ENCODE assay signal across 23 cellular contexts in genomic region chr19:9906475-9907087, GRCh38. TPM values are rescaled to one million over a fixed set of nuclear protein-coding genes. Genes with fewer than 3 reads are reported as not detected.
DNase-seq lines count a peak whose midpoint lies in the region; ATAC-seq, FAIRE-seq and TF ChIP-seq lines count a peak whose summit lies in the region.
"Had no signal": no experiment of that assay in that cellular context is flagged by ENCODE, and none has a peak within 500 bp of the region (broad histone marks: within the 10 kb centered on the region; RNA-seq: fewer than 3 reads in every experiment).

No MANE protein-coding gene starts in this region.

- no peak overlapping the region for H3K27ac ChIP-seq in K562 (ENCODE audit: extremely low read depth, low read depth, low read length)
- H3K27ac ChIP-seq: 22Rv1, psoas muscle, thoracic aorta had no signal

- no peak for FAIRE-seq in K562 (lab: Jason Lieb, UNC)
- FAIRE-seq: G401.6, RCC 7860 had no signal

- peak overlapping the region in 1 of 2 experiments; percentile 52; a peak in 1 of 4 replicates for H3K9ac ChIP-seq in K562 (ENCODE audit: insufficient read depth in 1 of 2, low read depth in 2 of 2, low read length in 2 of 2)

- in situ Hi-C loops in K562 (cut with MboI), result no loop called here

- TF ChIP-seq CTCF in K562 (IDR thresholded peaks at IDR 0.05 in 2 of 3, conservative IDR thresholded peaks at IDR 0.05 in 1 of 3; ENCODE audit: insufficient read depth in 2 of 3, low read depth in 1 of 3, low read length in 3 of 3), result no peak

- no peak for TF ChIP-seq POLR2A in K562 (conservative IDR thresholded peaks at IDR 0.05)

- no peaks in the 10 kb centered on the region for H3K36me3 ChIP-seq in K562 (ENCODE audit: control insufficient read depth, insufficient read depth, low read length)
- H3K36me3 ChIP-seq: thoracic aorta had no signal

- H2AFZ ChIP-seq in K562 (ENCODE audit: low read depth, low read length), result no peak overlapping the region

- 7% methylated on average over 16 of the region's 16 CpGs for WGBS in K562 (ENCODE audit: insufficient coverage, low coverage, missing lambda C conversion rate)

- ATAC-seq in K562 (no peak), HG03571 (IDR thresholded peaks at IDR 0.05; ENCODE audit: unreplicated experiment) (no peak)
- ATAC-seq: CD8-positive, alpha-beta T cell; psoas muscle; stimulated activated memory B cell treated with anti-CD40 and anti-IgM and Interleukin-4, amounts not matched to agents 10 μg/mL and 1 μg/mL and 100 μg/mL, for 72 hours had no signal

- peaks cover 37 to 54% of the 10 kb centered on the region in 2 experiments; a peak in 4 of 5 replicates for H3K27me3 ChIP-seq in K562 (ENCODE audit: control insufficient read depth in 2 of 2, insufficient read depth in 2 of 2, low read length in 2 of 2)

- POLR2A ChIA-PET in K562 (lab: Yijun Ruan, JAX), result interaction anchor here (0.7 kb wide), 1 partner anchor 10 kb away, joined by 3 read pairs; no protein-coding TSS in a partner anchor

- H3K4me1 ChIP-seq in K562 (replicated peaks in 1 of 2; ENCODE audit: control insufficient read depth in 2 of 2, insufficient read depth in 2 of 2, low read length in 2 of 2), result no peaks in the 10 kb centered on the region
- H3K4me1 ChIP-seq: psoas muscle had no signal

- peaks cover 4% of the 10 kb centered on the region; the same call in 1 of the 2 replicates for H4K20me1 ChIP-seq in K562 (replicated peaks; ENCODE audit: control insufficient read depth, insufficient read depth, low read length)

- no peak for TF ChIP-seq RAD21 in K562 (CRISPR knock-in tag; conservative IDR thresholded peaks at IDR 0.05 in 1 of 2, IDR thresholded peaks at IDR 0.05 in 1 of 2)

- H3K79me2 ChIP-seq in K562 (ENCODE audit: control insufficient read depth, insufficient read depth, low read length), result no peaks in the 10 kb centered on the region

- H3K4me2 ChIP-seq in K562 (ENCODE audit: insufficient read depth, low read length), result no peak overlapping the region
- H3K4me2 ChIP-seq: smooth muscle cell had no signal

- DNase-seq in NCI-H2227 (lab: John Stamatoyannopoulos, UW; ENCODE audit: unreplicated experiment) (peak; percentile 61), NCI-H2227 treated with DMSO at 0.1 percent for 48 hours (lab: John Stamatoyannopoulos, UW) (no peak), K562 (ENCODE audit: extremely low read depth in 1 of 4, low spot score in 3 of 4) (no peak), iPS-NIHi11 (ENCODE audit: low spot score) (peak; percentile 50), retina (peak; percentile 18), mucosa of gallbladder (ENCODE audit: low spot score) (no peak), HK-2 (ENCODE audit: unreplicated experiment) (no peak)
- DNase-seq: activated CD8-positive, alpha-beta memory T cell treated with anti-CD3 and anti-CD28 coated beads, Interleukin-2, amount 50 U/mL, for 4 hours; activated effector memory CD4-positive, alpha-beta T cell treated with Interleukin-2 at 50 U/mL for 16 hours; CD8-positive, alpha-beta T cell; effector CD8-positive, alpha-beta T cell; Karpas-422; midbrain; NCI-H2029; NCI-H446; psoas muscle had no signal

- no peaks in the 10 kb centered on the region for H3K9me3 ChIP-seq in K562 (replicated peaks; ENCODE audit: control insufficient read depth, insufficient read depth, low read depth, low read length)
- H3K9me3 ChIP-seq: psoas muscle, thoracic aorta had no signal

- no TSS peak for BruUV-seq in K562 (replicated peaks; lab: Mats Ljungman, UMichigan)

- intact Hi-C loops in K562 (cut with micrococcal nuclease), result no loop called here

- H3K4me3 ChIP-seq in K562, result no peak overlapping the region
- H3K4me3 ChIP-seq: psoas muscle, smooth muscle cell, thoracic aorta had no signal

- CTCF ChIA-PET in K562 (lab: Yijun Ruan, JAX; ENCODE audit: low intra/inter-chr PET ratio), result no interaction called here

- TF ChIP-seq EP300 in K562 (IDR thresholded peaks at IDR 0.05; ENCODE audit: low read length), result no peak

- H3K9me1 ChIP-seq in K562 (ENCODE audit: control insufficient read depth, insufficient read depth, low read length), result no peaks in the 10 kb centered on the region

TF ChIP-seq in K562, 482 proteins besides CTCF, POLR2A, EP300 and RAD21:
- TF ChIP-seq ZC3H4 (CRISPR knock-in tag; IDR thresholded peaks at IDR 0.05; ENCODE audit: borderline replicate concordance) (no peak), EZH2 (IDR thresholded peaks at IDR 0.05; ENCODE audit: borderline replicate concordance, low read depth, low read length) (0 out of 2 replicates have a peak, but pooled peaks have one; percentile 78), HINFP (tag; conservative IDR thresholded peaks at IDR 0.05; ENCODE audit: low read depth) (peak; percentile 65; the same call in 1 of the 2 replicates)

RNA-seq across cellular contexts. Expression of gene OLFM2, which starts 29.7 kb away (rescaled TPM):
- 0.40 and 2.1 TPM in 2 replicates for total RNA-seq in K562 (2011; cell fraction: chromatin; rRNA removed; ENCODE audit: low replicate concordance)
- total RNA-seq in K562 (2011; cell fraction: nucleolus; rRNA removed), result 1.8 and 3.2 TPM in 2 replicates
- total RNA-seq in K562 (2011; cell fraction: nucleoplasm; rRNA removed), result 1.2 and 2.6 TPM in 2 replicates
- total RNA-seq in K562 (2014; rRNA removed) (0.23 TPM in 1 of 2 replicates, not detected in the other), K562 (2014; rRNA removed; fragmentation: Illumina TruSeq; extraction: Trizol) (not detected in 2 replicates), K562 (2015; rRNA removed; fragmentation: Illumina TruSeq; extraction: Trizol) (not detected in 2 replicates), K562 (2021) (0.33 and 0.67 TPM in 2 replicates), mucosa of gallbladder (10.8 TPM)
- polyA plus RNA-seq in K562 (2011; rRNA removed) (0.31 and 0.45 TPM in 2 replicates), K562 (2014; fragmentation: Illumina TruSeq; extraction: Trizol) (0.10 and 0.44 TPM in 2 replicates), K562 (2014; fragmentation: Nextera tagmentation; extraction: Ambion mirVana) (not detected), K562 (2014; rRNA removed) (0.17 and 0.53 TPM in 2 replicates)
- 0.44 and 1.4 TPM in 2 replicates for polyA plus RNA-seq in K562 (2011; cell fraction: cytosol; rRNA removed)
- 0.44 and 0.45 TPM in 2 replicates for polyA plus RNA-seq in K562 (2011; cell fraction: nucleus; rRNA removed)
- polyA plus RNA-seq in K562 (2012), result 0.17 and 0.22 TPM in 2 replicates
- polyA minus RNA-seq in K562 (2011; rRNA and poly(A)+ RNA removed), result 0.39 TPM in 1 of 2 replicates, not detected in the other
- polyA minus RNA-seq in K562 (2011; cell fraction: cytosol; rRNA and poly(A)+ RNA removed), result not detected in 2 replicates
- polyA minus RNA-seq in K562 (2011; cell fraction: nucleus; rRNA and poly(A)+ RNA removed), result not detected in 2 replicates

Comparison
In these comparisons a context has a peak if more than half of its experiments do, and no peak if none do; other contexts are left out.
1. DNase-seq: peak in NCI-H2227 (single experiment), iPS-NIHi11 (single experiment) and retina (single experiment); none in NCI-H2227 treated with DMSO at 0.1 percent for 48 hours (single experiment), K562 (0 of 4), mucosa of gallbladder (single experiment) and HK-2 (single experiment).